In the genomic region with DNA sequence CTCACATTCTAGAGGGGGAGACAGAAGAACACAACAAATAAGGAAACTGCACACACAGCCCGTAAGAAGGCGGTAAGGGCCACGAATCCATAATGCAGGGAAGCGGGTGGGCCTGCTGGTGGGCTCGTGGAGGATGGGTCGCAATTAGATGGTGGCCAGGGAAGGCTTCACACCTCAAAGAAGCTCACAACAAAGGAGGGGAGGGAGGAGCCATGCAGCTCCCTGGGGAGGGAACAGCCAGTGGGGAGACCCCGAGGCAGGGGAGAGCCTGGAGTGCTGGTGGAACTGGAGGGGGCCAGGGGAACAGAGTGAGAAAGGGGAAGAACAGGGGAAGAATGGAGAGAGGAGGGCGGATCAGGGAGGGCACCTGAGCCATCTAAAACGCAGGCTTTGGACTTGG, we compare ENCODE assay signal across 18 cellular contexts. TPM values are rescaled to one million over a fixed set of nuclear protein-coding genes. Genes with fewer than 3 reads are reported as not detected.
DNase-seq lines count a peak whose midpoint lies in the region; ATAC-seq and TF ChIP-seq lines count a peak whose summit lies in the region.
"Had no signal": no experiment of that assay in that cellular context is flagged by ENCODE, and none has a peak within 500 bp of the region (broad histone marks: within the 10 kb centered on the region; RNA-seq: fewer than 3 reads in every experiment).

No MANE protein-coding gene starts in this region.

- no peak for DNase-seq in RWPE1 (ENCODE audit: low spot score)
- DNase-seq in chondrocyte (ENCODE audit: low spot score) = peak; percentile 33
- no peak for DNase-seq in type B pancreatic cell (ENCODE audit: extremely low spot score, unreplicated experiment)
- DNase-seq in hepatic stellate cell (ENCODE audit: low spot score) = no peak
- no peak for DNase-seq in AG08395 (ENCODE audit: low spot score)
- DNase-seq: activated CD4-positive, alpha-beta T cell treated with anti-CD3 and anti-CD28 coated beads for 48 hours; activated naive CD4-positive, alpha-beta T cell treated with anti-CD3 and anti-CD28 coated beads for 36 hours; BE2C; dermis blood vessel endothelial cell; DMS 273 treated with DMSO at 0.1 percent for 48 hours; GOT3; KBM-7; mesendoderm; NCI-H1092; NCI-H524 treated with DMSO at 0.1 percent for 48 hours; stimulated activated CD4-positive, alpha-beta T cell treated with anti-CD3 and anti-CD28 coated beads, Interleukin-2, amount 100 ng/mL, for 24 hours had no signal

- H3K4me3 Mint-ChIP-seq in chondrocyte (ENCODE audit: unreplicated experiment) (no peak overlapping the region), nephron (no peak overlapping the region), type B pancreatic cell (no peak overlapping the region)
- H3K4me3 Mint-ChIP-seq: activated naive CD4-positive, alpha-beta T cell treated with anti-CD3 and anti-CD28 coated beads for 36 hours had no signal

- H3K9me3 Mint-ChIP-seq in chondrocyte (ENCODE audit: low read depth) = no peaks in the 10 kb centered on the region
- H3K9me3 Mint-ChIP-seq in nephron = no peaks in the 10 kb centered on the region
- H3K9me3 Mint-ChIP-seq in type B pancreatic cell = no peaks in the 10 kb centered on the region
- H3K9me3 Mint-ChIP-seq: activated naive CD4-positive, alpha-beta T cell treated with anti-CD3 and anti-CD28 coated beads for 36 hours had no signal

- peaks cover 24% of the 10 kb centered on the region for H3K4me1 Mint-ChIP-seq in chondrocyte (ENCODE audit: low read depth)
- peaks cover 51% of the 10 kb centered on the region for H3K4me1 Mint-ChIP-seq in nephron
- H3K4me1 Mint-ChIP-seq in type B pancreatic cell (ENCODE audit: unreplicated experiment) = peaks cover 24% of the 10 kb centered on the region

- H3K36me3 Mint-ChIP-seq in chondrocyte (ENCODE audit: low read depth) (no peaks in the 10 kb centered on the region), nephron (ENCODE audit: low read depth) (no peaks in the 10 kb centered on the region), type B pancreatic cell (no peaks in the 10 kb centered on the region)

- H3K27me3 Mint-ChIP-seq in chondrocyte (ENCODE audit: low read depth) (no peaks in the 10 kb centered on the region), nephron (ENCODE audit: low read depth) (no peaks in the 10 kb centered on the region), type B pancreatic cell (no peaks in the 10 kb centered on the region)

- H3K27ac Mint-ChIP-seq in chondrocyte (ENCODE audit: unreplicated experiment) = no peak overlapping the region
- H3K27ac Mint-ChIP-seq in nephron = peak overlapping the region; percentile 53 to 92 (median 64)
- H3K27ac Mint-ChIP-seq in type B pancreatic cell = peak overlapping the region; percentile 72
- H3K27ac Mint-ChIP-seq: activated naive CD4-positive, alpha-beta T cell treated with anti-CD3 and anti-CD28 coated beads for 36 hours had no signal

- ATAC-seq in HG03135 (IDR thresholded peaks at IDR 0.05; ENCODE audit: unreplicated experiment) = no peak

- H3K27ac ChIP-seq in RWPE1 = peak overlapping the region; percentile 96

- CTCF ChIA-PET in RWPE1 (lab: Yijun Ruan, JAX) = interaction anchor here (0.6 to 1.3 kb wide), 3 partner anchors 8 to 76 kb away, joined by 3 to 8 read pairs (median 3); no protein-coding TSS in a partner anchor

- POLR2A ChIA-PET in RWPE1 (lab: Yijun Ruan, JAX; ENCODE audit: low non-redundant PET) = interaction anchor here (0.7 kb wide), 1 partner anchor 15 kb away, joined by 3 read pairs; no protein-coding TSS in a partner anchor

- TF ChIP-seq CTCF in RWPE1 (conservative IDR thresholded peaks at IDR 0.05; ENCODE audit: low read depth) = no peak
- no peak for TF ChIP-seq CTCF in chondrocyte (IDR thresholded peaks at IDR 0.05)
- TF ChIP-seq CTCF in nephron (IDR thresholded peaks at IDR 0.05; ENCODE audit: unreplicated experiment in 3 of 3) = no peak
- TF ChIP-seq CTCF in type B pancreatic cell (conservative IDR thresholded peaks at IDR 0.05) = no peak

RNA-seq across cellular contexts. Expression of gene SRC, which starts 13.4 kb away (rescaled TPM):
- total RNA-seq in chondrocyte = 16.0 to 25.7 TPM (median 25.1 TPM) in 3 replicates
- total RNA-seq in type B pancreatic cell (ENCODE audit: low replicate concordance) = 56.0 and 70.3 TPM in 2 replicates
